ENCODE assay signal across 28 cellular contexts in the genomic region with DNA sequence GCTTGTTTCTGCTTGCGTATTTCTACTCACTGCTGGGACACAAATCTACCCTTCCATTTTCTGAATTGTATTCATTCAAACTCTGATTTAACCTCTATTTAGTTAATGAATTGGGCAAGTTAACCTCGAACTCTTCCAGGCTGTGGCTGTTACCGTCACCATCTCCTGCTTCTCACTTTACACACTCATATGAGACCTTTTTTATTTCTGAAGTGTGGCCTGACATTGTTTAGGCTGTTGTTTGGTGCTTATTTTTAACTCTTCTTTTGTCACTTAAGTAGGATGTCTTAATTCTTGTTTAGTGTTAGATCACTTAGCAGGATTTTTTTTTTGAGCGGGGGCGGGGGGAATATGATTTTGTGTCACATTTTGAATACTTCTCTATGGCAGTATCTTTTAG.
DNase-seq lines count a peak whose midpoint lies in the region; ATAC-seq and TF ChIP-seq lines count a peak whose summit lies in the region.
"Had no signal": no experiment of that assay in that cellular context is flagged by ENCODE, and none has a peak within 500 bp of the region (broad histone marks: within the 10 kb centered on the region; RNA-seq: fewer than 3 reads in every experiment).

No MANE protein-coding gene starts in this region.

- H3K36me3 ChIP-seq in OCI-LY7 (ENCODE audit: insufficient read depth, low read length), result peaks cover 64% of the 10 kb centered on the region
- no peaks in the 10 kb centered on the region for H3K36me3 ChIP-seq in gastrocnemius medialis

- H3K79me2 ChIP-seq in OCI-LY7 (ENCODE audit: insufficient read depth, low read depth, low read length), result peaks cover 100% of the 10 kb centered on the region

- no peak for TF ChIP-seq CTCF in CD14-positive monocyte (IDR thresholded peaks at IDR 0.05)
- TF ChIP-seq CTCF in HFFc6 (IDR thresholded peaks at IDR 0.05), result no peak
- no peak for TF ChIP-seq CTCF in OCI-LY7 (conservative IDR thresholded peaks at IDR 0.05; ENCODE audit: low read length)
- TF ChIP-seq CTCF in gastrocnemius medialis (IDR thresholded peaks at IDR 0.05 in 4 of 5, conservative IDR thresholded peaks at IDR 0.05 in 1 of 5), result no peak

- no peak overlapping the region for H3K4me3 Mint-ChIP-seq in CD14-positive monocyte
- no peak overlapping the region for H3K4me3 Mint-ChIP-seq in HFFc6
- H3K4me3 Mint-ChIP-seq: B cell; CD4-positive, alpha-beta T cell; T-helper 1 cell treated with Interleukin-12 subunit alpha and Interleukin-12 subunit beta and Interleukin-4 antibody, amounts not matched to agents 30 μg/mL and 1 μg/mL, for 36 hours had no signal

- H3K27ac ChIP-seq in OCI-LY7 (ENCODE audit: low read depth, low read length, poor library complexity, severe bottlenecking), result peak overlapping the region; percentile 93
- H3K27ac ChIP-seq in gastrocnemius medialis, result peak overlapping the region; percentile 45 to 65 (median 62)

- peaks cover 41% of the 10 kb centered on the region; the same call in 1 of the 2 replicates for H4K20me1 ChIP-seq in OCI-LY7 (ENCODE audit: insufficient read depth, low read length)

- ATAC-seq in gastrocnemius medialis, result peak; percentile 50 to 67
- ATAC-seq in HG02588 (IDR thresholded peaks at IDR 0.05; ENCODE audit: unreplicated experiment), result no peak
- ATAC-seq: GM12878, HepG2, Panc1 had no signal

- H3K9me3 Mint-ChIP-seq in CD14-positive monocyte (no peaks in the 10 kb centered on the region), HFFc6 (no peaks in the 10 kb centered on the region)
- H3K9me3 Mint-ChIP-seq: CD4-positive, alpha-beta T cell; T-helper 1 cell treated with Interleukin-12 subunit alpha and Interleukin-12 subunit beta and Interleukin-4 antibody, amounts not matched to agents 30 μg/mL and 1 μg/mL, for 36 hours had no signal

- H3K4me2 ChIP-seq in OCI-LY7 (ENCODE audit: low read length), result peak overlapping the region; percentile 85

- POLR2A ChIA-PET in OCI-LY7 (lab: Charles Lee), result interaction anchor here (0.6 to 2.3 kb wide), 4 partner anchors 15 to 150 kb away, joined by 3 to 14 read pairs (median 6); no protein-coding TSS in a partner anchor

- peaks cover 12 to 35% of the 10 kb centered on the region in 2 donors for H3K36me3 Mint-ChIP-seq in CD14-positive monocyte
- peaks cover 10% of the 10 kb centered on the region; the same call in 1 of the 2 replicates for H3K36me3 Mint-ChIP-seq in HFFc6 (ENCODE audit: low read depth)

- H3K4me1 Mint-ChIP-seq in CD14-positive monocyte, result peaks cover 41% of the 10 kb centered on the region
- H3K4me1 Mint-ChIP-seq in HFFc6 (ENCODE audit: low read depth), result peaks cover 45% of the 10 kb centered on the region

- no peaks in the 10 kb centered on the region for H3K27me3 ChIP-seq in gastrocnemius medialis

- H2AFZ ChIP-seq in OCI-LY7 (ENCODE audit: low read length), result no peak overlapping the region

- H3K4me3 ChIP-seq in OCI-LY7 (ENCODE audit: low read depth, low read length, poor library complexity, severe bottlenecking) (peak overlapping the region; percentile 39), gastrocnemius medialis (no peak overlapping the region)
- H3K4me3 ChIP-seq: GM12878 had no signal

- peak overlapping the region in 5 of 7 donors; percentile 8 to 98 (median 93) for H3K27ac Mint-ChIP-seq in CD14-positive monocyte
- H3K27ac Mint-ChIP-seq in HFFc6, result peak overlapping the region; percentile 13
- H3K27ac Mint-ChIP-seq: B cell; CD4-positive, alpha-beta T cell; T-helper 1 cell treated with Interleukin-12 subunit alpha and Interleukin-12 subunit beta and Interleukin-4 antibody, amounts not matched to agents 30 μg/mL and 1 μg/mL, for 36 hours had no signal

- no peaks in the 10 kb centered on the region for H3K9me2 ChIP-seq in OCI-LY7 (ENCODE audit: insufficient read depth, low read length)

- BruUV-seq in OCI-LY7 (replicated peaks; lab: Mats Ljungman, UMichigan), result no TSS peak

- CTCF ChIA-PET in OCI-LY7 (lab: Charles Lee; ENCODE audit: unreplicated experiment), result interaction anchor here (0.6 to 0.8 kb wide), 2 partner anchors 26 to 36 kb away, joined by 3 to 10 read pairs; no protein-coding TSS in a partner anchor

- intact Hi-C loops in CD14-positive monocyte (cut with micrococcal nuclease), result loop anchor here in 1 of 2 donors (10.0 kb wide), 1 partner anchor 174 kb away; no protein-coding TSS in a partner anchor
- intact Hi-C loops in OCI-LY7 (cut with micrococcal nuclease; ENCODE audit: unreplicated experiment), result no loop called here
- intact Hi-C loops in gastrocnemius medialis (cut with DNase I; ENCODE audit: low total_unique reads), result no loop called here

- H3K4me1 ChIP-seq in OCI-LY7 (ENCODE audit: insufficient read depth, low read length, poor library complexity, severe bottlenecking) (peaks cover 98% of the 10 kb centered on the region), gastrocnemius medialis (peaks cover 32 to 46% of the 10 kb centered on the region in 2 donors)

- peaks cover 0 to 3% (median 2%) of the 10 kb centered on the region in 3 donors for H3K27me3 Mint-ChIP-seq in CD14-positive monocyte (ENCODE audit: low read depth in 3 of 3)
- no peaks in the 10 kb centered on the region; the same call in none of the 2 replicates for H3K27me3 Mint-ChIP-seq in HFFc6 (ENCODE audit: insufficient read depth)
- H3K27me3 Mint-ChIP-seq: B cell; CD4-positive, alpha-beta T cell had no signal

- DNase-seq in CD14-positive monocyte (ENCODE audit: low spot score) (no peak), HFFc6 (no peak), OCI-LY7 (ENCODE audit: low spot score) (no peak), gastrocnemius medialis (no peak), D341Med (ENCODE audit: low spot score) (no peak)
- no peak for DNase-seq in central memory CD4-positive, alpha-beta T cell
- DNase-seq: CD4-positive, alpha-beta T cell; EL; GDM1; GOT3; HCEC 1CT; Kasumi-1; NCI-H1092 treated with DMSO at 0.1 percent for 48 hours; NCI-H1436; NCI-H187; NCI-H2081 treated with DMSO at 0.1 percent for 48 hours; NCI-H446 treated with DMSO at 0.1 percent for 48 hours; NCI-H526; NCI-H82; NK-92 treated with Interleukin-12 subunit alpha and Interleukin-12 subunit beta, amount 100 ng/mL, for 24 hours; SHP77 treated with DMSO at 0.1 percent for 48 hours; SW 1271 had no signal

- in situ Hi-C loops in gastrocnemius medialis (cut with MboI; ENCODE audit: low sequenced_read_pairs in 4 of 4), result no loop called here

- TF ChIP-seq POLR2A in gastrocnemius medialis (IDR thresholded peaks at IDR 0.05), result no peak

- H3K9me3 ChIP-seq in OCI-LY7 (ENCODE audit: low read length), result no peaks in the 10 kb centered on the region
- H3K9me3 ChIP-seq in gastrocnemius medialis, result no peaks in the 10 kb centered on the region
